Comparison of ENCODE assay signal across 22 cellular contexts in genomic region chr6:119173249-119174084, GRCh38.
DNase-seq lines count a peak whose midpoint lies in the region; ATAC-seq and TF ChIP-seq lines count a peak whose summit lies in the region.
"Had no signal": no experiment of that assay in that cellular context is flagged by ENCODE, and none has a peak within 500 bp of the region (broad histone marks: within the 10 kb centered on the region; RNA-seq: fewer than 3 reads in every experiment).

No MANE protein-coding gene starts in this region.

- peaks cover 37% of the 10 kb centered on the region for H3K4me1 Mint-ChIP-seq in Caco-2 (ENCODE audit: low read depth, unreplicated experiment)
- H3K4me1 Mint-ChIP-seq: activated B cell treated with CpG ODN at 0.5 μM for 24 hours; activated naive CD8-positive, alpha-beta T cell treated with anti-CD3 and anti-CD28 coated beads, Interleukin-2, amount 50 U/mL, for 24 hours had no signal

- peak; percentile 24 to 42 for DNase-seq in Caco-2
- peak; percentile 20 to 60 for DNase-seq in HAP-1 (ENCODE audit: low spot score in 2 of 2)
- no peak for DNase-seq in lower lobe of right lung
- DNase-seq in spleen = no peak
- no peak for DNase-seq in hepatic stellate cell (ENCODE audit: low spot score)
- no peak for DNase-seq in MV-4-11 (lab: John Stamatoyannopoulos, UW)
- DNase-seq: ACHN; activated B cell treated with CpG ODN at 0.5 μM for 24 hours; activated CD4-positive, alpha-beta T cell treated with anti-CD3 and anti-CD28 coated beads, Interleukin-2, amount 50 U/mL, for 4 hours; activated gamma-delta T cell; activated naive CD8-positive, alpha-beta T cell treated with anti-CD3 and anti-CD28 coated beads, Interleukin-2, amount 50 U/mL, for 24 hours; effector memory CD4-positive, alpha-beta T cell; natural killer cell; NCI-H1105 treated with DMSO at 0.1 percent for 48 hours; right cardiac atrium; stimulated activated CD4-positive, alpha-beta T cell treated with anti-CD3 and anti-CD28 coated beads, Interleukin-15, amount 100 ng/mL, for 24 hours; stimulated activated CD8-positive, alpha-beta memory T cell treated with anti-CD3 and anti-CD28 coated beads, Interleukin-4, amount 100 ng/mL, for 48 hours had no signal

- TF ChIP-seq CTCF in Caco-2 (IDR thresholded peaks at IDR 0.05; ENCODE audit: insufficient read depth in 1 of 2, low read depth in 1 of 2, low read length in 1 of 2, severe bottlenecking in 1 of 2, unreplicated experiment in 1 of 2) = no peak
- TF ChIP-seq CTCF in lower lobe of right lung (IDR thresholded peaks at IDR 0.05) = no peak
- TF ChIP-seq CTCF in spleen (IDR thresholded peaks at IDR 0.05 in 8 of 11, conservative IDR thresholded peaks at IDR 0.05 in 3 of 11) = no peak

- H3K4me1 ChIP-seq in Caco-2 (peaks cover 47% of the 10 kb centered on the region), HAP-1 (peaks cover 11% of the 10 kb centered on the region), lower lobe of right lung (no peaks in the 10 kb centered on the region), spleen (no peaks in the 10 kb centered on the region)
- H3K4me1 ChIP-seq: BLaER1 treated with 17β-estradiol and CSF1 and Interleukin-3, amounts not matched to agents 10 nM and 100 nM had no signal

- ATAC-seq in lower lobe of right lung = peak; percentile 55 to 78
- ATAC-seq in HG02798 (IDR thresholded peaks at IDR 0.05; ENCODE audit: poor library complexity, unreplicated experiment) = no peak
- ATAC-seq: activated naive CD8-positive, alpha-beta T cell treated with anti-CD3 and anti-CD28 coated beads, Interleukin-2, amount 50 U/mL, for 24 hours; esophagus mucosa; gastroesophageal sphincter; natural killer cell had no signal

- no peak overlapping the region for H3K27ac ChIP-seq in lower lobe of right lung
- H3K27ac ChIP-seq in spleen = no peak overlapping the region
- H3K27ac ChIP-seq: BLaER1 treated with 17β-estradiol and CSF1 and Interleukin-3, amounts not matched to agents 10 nM and 100 nM had no signal

- intact Hi-C loops in Caco-2 (cut with micrococcal nuclease; ENCODE audit: unreplicated experiment) = no loop called here
- intact Hi-C loops in lower lobe of right lung (cut with DNase I) = no loop called here
- intact Hi-C loops in spleen (cut with DNase I; ENCODE audit: low total_unique reads) = no loop called here

- no peak for TF ChIP-seq POLR2A in spleen (IDR thresholded peaks at IDR 0.05)

- H3K9me3 ChIP-seq in Caco-2 (no peaks in the 10 kb centered on the region), HAP-1 (no peaks in the 10 kb centered on the region), lower lobe of right lung (no peaks in the 10 kb centered on the region), spleen (no peaks in the 10 kb centered on the region)
- H3K9me3 ChIP-seq: BLaER1 treated with 17β-estradiol and CSF1 and Interleukin-3, amounts not matched to agents 10 nM and 100 nM; gastroesophageal sphincter had no signal

- peaks cover 22% of the 10 kb centered on the region for H3K36me3 Mint-ChIP-seq in Caco-2 (ENCODE audit: insufficient read depth, unreplicated experiment)

- H3K27me3 Mint-ChIP-seq in Caco-2 (ENCODE audit: insufficient read depth, unreplicated experiment) = no peaks in the 10 kb centered on the region
- H3K27me3 Mint-ChIP-seq: activated B cell treated with CpG ODN at 0.5 μM for 24 hours; activated naive CD8-positive, alpha-beta T cell treated with anti-CD3 and anti-CD28 coated beads, Interleukin-2, amount 50 U/mL, for 24 hours had no signal

- WGBS in spleen, 5 donors = 76 to 84% (median 82%) methylated on average over 6 of the region's 6 CpGs

- peak overlapping the region; percentile 33 for H3K4me3 Mint-ChIP-seq in Caco-2 (ENCODE audit: unreplicated experiment)
- H3K4me3 Mint-ChIP-seq: activated B cell treated with CpG ODN at 0.5 μM for 24 hours; activated naive CD8-positive, alpha-beta T cell treated with anti-CD3 and anti-CD28 coated beads, Interleukin-2, amount 50 U/mL, for 24 hours; natural killer cell had no signal

- no peak overlapping the region for H3K4me3 ChIP-seq in Caco-2 (ENCODE audit: low read depth, low read length)
- no peak overlapping the region for H3K4me3 ChIP-seq in HAP-1
- no peak overlapping the region for H3K4me3 ChIP-seq in lower lobe of right lung
- H3K4me3 ChIP-seq in spleen = no peak overlapping the region
- H3K4me3 ChIP-seq: BLaER1 treated with 17β-estradiol and CSF1 and Interleukin-3, amounts not matched to agents 10 nM and 100 nM; gastroesophageal sphincter had no signal

- H3K27me3 ChIP-seq in Caco-2 (replicated peaks; ENCODE audit: control insufficient read depth, insufficient read depth, low read length) (no peaks in the 10 kb centered on the region), HAP-1 (ENCODE audit: low read depth) (no peaks in the 10 kb centered on the region), lower lobe of right lung (ENCODE audit: low read depth) (no peaks in the 10 kb centered on the region), spleen (replicated peaks in 1 of 7) (no peaks in the 10 kb centered on the region)
- H3K27me3 ChIP-seq: BLaER1 treated with 17β-estradiol and CSF1 and Interleukin-3, amounts not matched to agents 10 nM and 100 nM; gastroesophageal sphincter had no signal

- BruUV-seq in Caco-2 (replicated peaks; lab: Mats Ljungman, UMichigan) = no TSS peak

- POLR2A ChIA-PET in Caco-2 (lab: Charles Lee) = no interaction called here

- H3K9me3 Mint-ChIP-seq in Caco-2 (ENCODE audit: unreplicated experiment) = no peaks in the 10 kb centered on the region
- H3K9me3 Mint-ChIP-seq: activated naive CD8-positive, alpha-beta T cell treated with anti-CD3 and anti-CD28 coated beads, Interleukin-2, amount 50 U/mL, for 24 hours; natural killer cell had no signal

- CTCF ChIA-PET in Caco-2 (lab: Charles Lee) = interaction anchor here (0.7 kb wide), 1 partner anchor 24 kb away, joined by 3 read pairs; no protein-coding TSS in a partner anchor

- H3K27ac Mint-ChIP-seq in Caco-2 (ENCODE audit: unreplicated experiment) = peak overlapping the region; percentile 26
- H3K27ac Mint-ChIP-seq: activated B cell treated with CpG ODN at 0.5 μM for 24 hours; activated naive CD8-positive, alpha-beta T cell treated with anti-CD3 and anti-CD28 coated beads, Interleukin-2, amount 50 U/mL, for 24 hours; natural killer cell had no signal

- H3K36me3 ChIP-seq in Caco-2 (ENCODE audit: control insufficient read depth, insufficient read depth, low read length) = no peaks in the 10 kb centered on the region; the same call in 1 of the 2 replicates
- H3K36me3 ChIP-seq in HAP-1 (replicated peaks) = no peaks in the 10 kb centered on the region
- H3K36me3 ChIP-seq in lower lobe of right lung = peaks cover 10% of the 10 kb centered on the region
- peaks cover 0 to 9% (median 3%) of the 10 kb centered on the region in 6 donors for H3K36me3 ChIP-seq in spleen
- H3K36me3 ChIP-seq: BLaER1 treated with 17β-estradiol and CSF1 and Interleukin-3, amounts not matched to agents 10 nM and 100 nM had no signal

- in situ Hi-C loops in HAP-1 (cut with MboI; ENCODE audit: low sequenced_read_pairs) = no loop called here

TF ChIP-seq in PFSK-1, 5 proteins besides CTCF, POLR2A, EP300 and RAD21:
- no peak for TF ChIP-seq FOXP2 (optimal IDR thresholded peaks at IDR 0.05; ENCODE audit: borderline replicate concordance, extremely low read depth, extremely low read length, insufficient read depth)
- TF ChIP-seq POLR2AphosphoS5 (IDR thresholded peaks at IDR 0.05; ENCODE audit: low read depth, low read length) = peak; percentile 21; the same call in 1 of the 2 replicates

Comparison
In these comparisons a context has a peak if more than half of its experiments do, and no peak if none do; other contexts are left out.
1. DNase-seq: peak in Caco-2 (2 of 2) and HAP-1 (2 of 2); none in lower lobe of right lung (single experiment), spleen (single experiment), hepatic stellate cell (single experiment) and MV-4-11 (single experiment).